In the genomic region with DNA sequence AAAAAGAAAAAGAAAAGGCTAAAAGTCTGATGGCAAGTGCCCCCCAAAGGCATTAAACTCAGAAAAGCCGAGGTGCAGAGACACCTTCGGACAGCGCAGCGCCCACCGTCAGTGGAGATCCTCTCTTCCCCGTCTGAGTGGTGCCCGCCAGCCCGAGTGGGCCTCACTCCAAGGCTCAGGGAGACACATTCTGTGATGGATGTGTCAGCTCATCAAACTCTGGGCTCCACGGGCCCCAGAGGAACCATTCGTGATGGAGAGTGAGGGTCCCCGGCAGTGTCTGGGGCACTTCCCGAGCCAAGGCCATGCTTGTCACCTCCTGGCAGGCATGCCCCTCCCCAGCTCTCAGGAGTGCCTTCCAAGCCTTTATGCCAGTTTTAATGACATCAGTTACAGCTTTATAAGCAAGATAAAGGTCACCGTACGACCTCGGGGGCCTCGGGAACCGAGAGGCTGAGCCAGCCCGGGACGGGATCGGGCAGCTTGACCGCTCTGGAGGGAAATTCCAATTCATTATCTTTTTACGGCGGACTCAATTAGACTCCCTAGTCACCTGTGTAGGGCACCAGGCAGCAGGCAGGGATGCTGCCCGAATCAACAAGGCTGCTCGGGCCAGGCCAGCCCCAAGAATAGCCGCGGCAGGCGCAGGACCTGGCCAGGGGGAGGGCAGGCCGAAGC, we compare ENCODE assay signal across 19 cellular contexts. TPM values are rescaled to one million over a fixed set of nuclear protein-coding genes. Genes with fewer than 3 reads are reported as not detected.
DNase-seq lines count a peak whose midpoint lies in the region; ATAC-seq and TF ChIP-seq lines count a peak whose summit lies in the region.
"Had no signal": no experiment of that assay in that cellular context is flagged by ENCODE, and none has a peak within 500 bp of the region (broad histone marks: within the 10 kb centered on the region; RNA-seq: fewer than 3 reads in every experiment).

No MANE protein-coding gene starts in this region.

- intact Hi-C loops in left colon (cut with DNase I, micrococcal nuclease) = no loop called here
- intact Hi-C loops in psoas muscle (cut with DNase I) = no loop called here

- ATAC-seq in left colon (peak; percentile 70), psoas muscle (no peak), GM18909 (IDR thresholded peaks at IDR 0.05; ENCODE audit: poor library complexity, unreplicated experiment) (no peak)
- ATAC-seq: A549, Panc1 had no signal

- no peaks in the 10 kb centered on the region for H3K9me3 ChIP-seq in psoas muscle
- H3K9me3 ChIP-seq: A549; BLaER1 treated with 17β-estradiol and CSF1 and Interleukin-3, amounts not matched to agents 10 nM and 100 nM; SJCRH30 had no signal

- H3K27me3 ChIP-seq in psoas muscle (ENCODE audit: insufficient read depth in 3 of 3, low read length in 2 of 3) = peaks cover 0 to 6% (median 0%) of the 10 kb centered on the region in 3 donors

- no peak for TF ChIP-seq CTCF in RWPE1 (conservative IDR thresholded peaks at IDR 0.05; ENCODE audit: low read depth)
- no peak for TF ChIP-seq CTCF in VCaP (conservative IDR thresholded peaks at IDR 0.05)
- no peak for TF ChIP-seq CTCF in psoas muscle (IDR thresholded peaks at IDR 0.05)

- CTCF ChIA-PET in RWPE1 (lab: Yijun Ruan, JAX) = interaction anchor here (0.6 kb wide), 1 partner anchor 1502 kb away, joined by 5 read pairs; no protein-coding TSS in a partner anchor

- H3K36me3 ChIP-seq in psoas muscle (ENCODE audit: insufficient read depth in 1 of 2, low read depth in 1 of 2) = no peaks in the 10 kb centered on the region
- H3K36me3 ChIP-seq: BLaER1 treated with 17β-estradiol and CSF1 and Interleukin-3, amounts not matched to agents 10 nM and 100 nM; SJCRH30 had no signal

- POLR2A ChIA-PET in RWPE1 (lab: Yijun Ruan, JAX; ENCODE audit: low non-redundant PET) = no interaction called here

- no peak for DNase-seq in RWPE1 (ENCODE audit: low spot score)
- no peak for DNase-seq in left colon
- DNase-seq in psoas muscle = peak; percentile 4 to 40
- no peak for DNase-seq in islet precursor cell
- DNase-seq in kidney tubule cell (ENCODE audit: low spot score) = no peak
- DNase-seq: AML-193, H7, NCI-H1048, NCI-H1417 treated with DMSO at 0.1 percent for 48 hours, NCI-H1694 treated with DMSO at 0.1 percent for 48 hours, NCI-H2081, NCI-H2227 treated with DMSO at 0.1 percent for 48 hours, NCI-H526 treated with DMSO at 0.1 percent for 48 hours, SJCRH30 had no signal

- no peaks in the 10 kb centered on the region for H3K4me1 ChIP-seq in psoas muscle
- H3K4me1 ChIP-seq: A549 had no signal

- no peak overlapping the region for H3K4me3 ChIP-seq in psoas muscle
- H3K4me3 ChIP-seq: A549; BLaER1 treated with 17β-estradiol and CSF1 and Interleukin-3, amounts not matched to agents 10 nM and 100 nM; SJCRH30 had no signal

- 0 out of 2 replicates have a peak overlapping the region, but pooled peaks have one; percentile 63 for H3K27ac ChIP-seq in RWPE1
- H3K27ac ChIP-seq in VCaP = peak overlapping the region; percentile 50
- no peak overlapping the region for H3K27ac ChIP-seq in psoas muscle
- H3K27ac ChIP-seq: A549; BLaER1 treated with 17β-estradiol and CSF1 and Interleukin-3, amounts not matched to agents 10 nM and 100 nM; SJCRH30 had no signal

- 87 to 89% (median 88%) methylated on average over 29 of the region's 29 CpGs for WGBS in psoas muscle, 3 donors

RNA-seq across cellular contexts. Expression of a gene that starts 49.5 kb away (rescaled TPM):
- 10 to 100 TPM; 11.0 to 15.2 TPM for total RNA-seq in left colon
- total RNA-seq in psoas muscle = 1 to 10 TPM; 3.6 to 6.3 (median 4.5) TPM
- polyA plus RNA-seq in psoas muscle = 1 to 10 TPM; 1.2 to 7.3 (median 3.1) TPM

RNA-seq across cellular contexts. Expression of a gene that starts 49.8 kb away (rescaled TPM):
- total RNA-seq in left colon (100 to 1,000 TPM; 191 to 221 TPM), psoas muscle (10 to 100 TPM; 71.1 to 97.6 (median 86.7) TPM)
- 100 to 1,000 TPM in 1 of 3 donors, 10 to 100 TPM in 2; 68.8 to 119 (median 91.3) TPM for polyA plus RNA-seq in psoas muscle

Comparison
In these comparisons a context has a peak if more than half of its experiments do, and no peak if none do; other contexts are left out.
1. DNase-seq: peak in psoas muscle (2 of 2); none in RWPE1 (single experiment), left colon (0 of 2), islet precursor cell (single experiment) and kidney tubule cell (single experiment).